Comparison of ENCODE assay signal across 4 cellular contexts in the genomic region with DNA sequence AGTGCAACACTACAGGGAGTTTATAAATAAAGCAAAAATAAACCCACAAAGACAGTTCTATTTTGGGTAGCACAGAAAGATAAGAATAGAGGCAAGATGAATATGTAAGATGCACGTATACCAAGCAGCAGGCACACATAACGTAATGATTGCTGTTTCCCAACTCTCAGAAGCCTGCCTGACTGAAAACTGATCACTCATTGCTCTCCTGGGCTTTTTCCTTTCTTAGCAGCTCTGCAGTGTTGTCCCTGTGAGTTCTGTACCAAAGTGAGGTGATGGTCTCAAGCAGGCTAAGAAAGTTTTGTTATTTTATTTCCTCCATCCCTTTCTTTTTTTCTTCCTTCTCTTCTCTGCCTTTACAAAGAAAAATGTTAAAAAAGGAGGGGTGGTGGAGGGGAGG.
TF ChIP-seq lines count a peak whose summit lies in the region.

No MANE protein-coding gene starts in this region.

TF ChIP-seq in SK-N-SH treated with all-trans-retinoic acid at 6 μM for 48 hours, 23 proteins besides CTCF, POLR2A, EP300 and RAD21 (continues in another document):
- TF ChIP-seq ZNF8 (CRISPR knock-in tag; IDR thresholded peaks at IDR 0.05) (no peak), ISL1 (CRISPR knock-in tag; IDR thresholded peaks at IDR 0.05) (no peak), TCF4 (CRISPR knock-in tag; IDR thresholded peaks at IDR 0.05; ENCODE audit: borderline replicate concordance) (no peak), ZFP3 (CRISPR knock-in tag; IDR thresholded peaks at IDR 0.05) (no peak)
- TF ChIP-seq, protein P1, sequence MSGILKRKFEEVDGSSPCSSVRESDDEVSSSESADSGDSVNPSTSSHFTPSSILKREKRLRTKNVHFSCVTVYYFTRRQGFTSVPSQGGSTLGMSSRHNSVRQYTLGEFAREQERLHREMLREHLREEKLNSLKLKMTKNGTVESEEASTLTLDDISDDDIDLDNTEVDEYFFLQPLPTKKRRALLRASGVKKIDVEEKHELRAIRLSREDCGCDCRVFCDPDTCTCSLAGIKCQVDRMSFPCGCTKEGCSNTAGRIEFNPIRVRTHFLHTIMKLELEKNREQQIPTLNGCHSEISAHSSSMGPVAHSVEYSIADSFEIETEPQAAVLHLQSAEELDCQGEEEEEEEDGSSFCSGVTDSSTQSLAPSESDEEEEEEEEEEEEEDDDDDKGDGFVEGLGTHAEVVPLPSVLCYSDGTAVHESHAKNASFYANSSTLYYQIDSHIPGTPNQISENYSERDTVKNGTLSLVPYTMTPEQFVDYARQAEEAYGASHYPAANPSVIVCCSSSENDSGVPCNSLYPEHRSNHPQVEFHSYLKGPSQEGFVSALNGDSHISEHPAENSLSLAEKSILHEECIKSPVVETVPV (CRISPR knock-in tag; IDR thresholded peaks at IDR 0.05), result no peak
- TF ChIP-seq, protein P2, sequence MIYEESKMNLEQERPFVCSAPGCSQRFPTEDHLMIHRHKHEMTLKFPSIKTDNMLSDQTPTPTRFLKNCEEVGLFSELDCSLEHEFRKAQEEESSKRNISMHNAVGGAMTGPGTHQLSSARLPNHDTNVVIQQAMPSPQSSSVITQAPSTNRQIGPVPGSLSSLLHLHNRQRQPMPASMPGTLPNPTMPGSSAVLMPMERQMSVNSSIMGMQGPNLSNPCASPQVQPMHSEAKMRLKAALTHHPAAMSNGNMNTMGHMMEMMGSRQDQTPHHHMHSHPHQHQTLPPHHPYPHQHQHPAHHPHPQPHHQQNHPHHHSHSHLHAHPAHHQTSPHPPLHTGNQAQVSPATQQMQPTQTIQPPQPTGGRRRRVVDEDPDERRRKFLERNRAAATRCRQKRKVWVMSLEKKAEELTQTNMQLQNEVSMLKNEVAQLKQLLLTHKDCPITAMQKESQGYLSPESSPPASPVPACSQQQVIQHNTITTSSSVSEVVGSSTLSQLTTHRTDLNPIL (CRISPR knock-in tag; IDR thresholded peaks at IDR 0.05; ENCODE audit: low read depth), result no peak

TF ChIP-seq in SK-N-SH, 30 proteins besides CTCF, POLR2A, EP300 and RAD21:
- TF ChIP-seq, protein P3, sequence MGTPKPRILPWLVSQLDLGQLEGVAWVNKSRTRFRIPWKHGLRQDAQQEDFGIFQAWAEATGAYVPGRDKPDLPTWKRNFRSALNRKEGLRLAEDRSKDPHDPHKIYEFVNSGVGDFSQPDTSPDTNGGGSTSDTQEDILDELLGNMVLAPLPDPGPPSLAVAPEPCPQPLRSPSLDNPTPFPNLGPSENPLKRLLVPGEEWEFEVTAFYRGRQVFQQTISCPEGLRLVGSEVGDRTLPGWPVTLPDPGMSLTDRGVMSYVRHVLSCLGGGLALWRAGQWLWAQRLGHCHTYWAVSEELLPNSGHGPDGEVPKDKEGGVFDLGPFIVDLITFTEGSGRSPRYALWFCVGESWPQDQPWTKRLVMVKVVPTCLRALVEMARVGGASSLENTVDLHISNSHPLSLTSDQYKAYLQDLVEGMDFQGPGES (IDR thresholded peaks at IDR 0.05; ENCODE audit: low read depth, low read length), result no peak
- TF ChIP-seq NFIC (IDR thresholded peaks at IDR 0.05; ENCODE audit: borderline replicate concordance) (no peak), YY1 (IDR thresholded peaks at IDR 0.05; ENCODE audit: low read depth) (no peak), SIN3A (IDR thresholded peaks at IDR 0.05; ENCODE audit: borderline replicate concordance, low read depth, low read length) (no peak)

TF ChIP-seq in HEK293T, 16 proteins besides CTCF, POLR2A, EP300 and RAD21:
- TF ChIP-seq FOXA1 (IDR thresholded peaks at IDR 0.05), result no peak
- TF ChIP-seq BHLHE40 (IDR thresholded peaks at IDR 0.05; ENCODE audit: borderline replicate concordance), result no peak
- TF ChIP-seq TARDBP (IDR thresholded peaks at IDR 0.05), result no peak
- TF ChIP-seq ELF4 (IDR thresholded peaks at IDR 0.05), result no peak
TF ChIP-seq in HEK293T: peak in this region for 0.

TF ChIP-seq in H1, 55 proteins besides CTCF, POLR2A, EP300 and RAD21:
- TF ChIP-seq KDM1A (IDR thresholded peaks at IDR 0.05; ENCODE audit: borderline replicate concordance, low read length) (no peak), SIRT6 (IDR thresholded peaks at IDR 0.05; ENCODE audit: low read length) (no peak), CHD1 (IDR thresholded peaks at IDR 0.05; ENCODE audit: low read depth, low read length) (no peak), RNF2 (IDR thresholded peaks at IDR 0.05; ENCODE audit: borderline replicate concordance, low read depth, low read length, missing control alignments, poor library complexity, severe bottlenecking) (no peak), SIN3A (conservative IDR thresholded peaks at IDR 0.05 in 1 of 2, IDR thresholded peaks at IDR 0.05 in 1 of 2; ENCODE audit: low read depth in 1 of 2, low read length in 2 of 2) (no peak), MAFK (IDR thresholded peaks at IDR 0.05; ENCODE audit: low read depth, low read length) (no peak), YY1 (IDR thresholded peaks at IDR 0.05; ENCODE audit: low read depth, low read length) (no peak), JUN (IDR thresholded peaks at IDR 0.05; ENCODE audit: low read depth, low read length) (no peak), CBX5 (IDR thresholded peaks at IDR 0.05; ENCODE audit: low read depth, low read length) (no peak), KDM4A (IDR thresholded peaks at IDR 0.05; ENCODE audit: low read depth, low read length, severe bottlenecking) (no peak), TAF7 (optimal IDR thresholded peaks at IDR 0.05; ENCODE audit: borderline replicate concordance, low read depth, low read length) (no peak), CHD2 (IDR thresholded peaks at IDR 0.05; ENCODE audit: low read length) (no peak), PHF8 (conservative IDR thresholded peaks at IDR 0.05; ENCODE audit: low read depth, low read length) (no peak), EGR1 (IDR thresholded peaks at IDR 0.05; ENCODE audit: borderline replicate concordance, low read depth, low read length) (no peak), CBX8 (IDR thresholded peaks at IDR 0.05; ENCODE audit: borderline replicate concordance, low read depth, low read length) (no peak), SP1 (IDR thresholded peaks at IDR 0.05; ENCODE audit: low read depth, low read length) (no peak), BACH1 (IDR thresholded peaks at IDR 0.05; ENCODE audit: low read length) (no peak), NRF1 (IDR thresholded peaks at IDR 0.05; ENCODE audit: low read depth, low read length) (no peak)
- TF ChIP-seq, protein P4, sequence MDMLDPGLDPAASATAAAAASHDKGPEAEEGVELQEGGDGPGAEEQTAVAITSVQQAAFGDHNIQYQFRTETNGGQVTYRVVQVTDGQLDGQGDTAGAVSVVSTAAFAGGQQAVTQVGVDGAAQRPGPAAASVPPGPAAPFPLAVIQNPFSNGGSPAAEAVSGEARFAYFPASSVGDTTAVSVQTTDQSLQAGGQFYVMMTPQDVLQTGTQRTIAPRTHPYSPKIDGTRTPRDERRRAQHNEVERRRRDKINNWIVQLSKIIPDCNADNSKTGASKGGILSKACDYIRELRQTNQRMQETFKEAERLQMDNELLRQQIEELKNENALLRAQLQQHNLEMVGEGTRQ (IDR thresholded peaks at IDR 0.05; ENCODE audit: low read length), result no peak
